Comparison of ENCODE assay signal across 23 cellular contexts in genomic region chr2:77005522-77005921, GRCh38.
"Had no signal": no experiment of that assay in that cellular context is flagged by ENCODE, and none has a peak within 500 bp of the region (broad histone marks: within the 10 kb centered on the region; RNA-seq: fewer than 3 reads in every experiment).

No MANE protein-coding gene starts in this region.

- H3K36me3 Mint-ChIP-seq: activated naive CD4-positive, alpha-beta T cell treated with anti-CD3 and anti-CD28 coated beads, Interleukin-2, amount 50 U/mL, for 24 hours; stimulated activated naive B cell treated with anti-CD40 and anti-IgM and Interleukin-4, amounts not matched to agents 10 μg/mL and 1 μg/mL and 100 μg/mL, for 72 hours had no signal

- H3K4me3 ChIP-seq: left ventricle myocardium inferior, testis, uterus had no signal

- H3K36me3 ChIP-seq: brain microvascular endothelial cell, left ventricle myocardium inferior, uterus had no signal

- H3K27me3 ChIP-seq: brain microvascular endothelial cell, testis, uterus had no signal

- H3K4me1 Mint-ChIP-seq: activated naive CD4-positive, alpha-beta T cell treated with anti-CD3 and anti-CD28 coated beads, Interleukin-2, amount 50 U/mL, for 24 hours; natural killer cell; stimulated activated naive B cell treated with anti-CD40 and anti-IgM and Interleukin-4, amounts not matched to agents 10 μg/mL and 1 μg/mL and 100 μg/mL, for 72 hours had no signal

- H3K9me3 ChIP-seq: testis, uterus had no signal

- H3K27ac ChIP-seq: brain microvascular endothelial cell, left ventricle myocardium inferior, testis, uterus had no signal

- ATAC-seq: activated CD8-positive, alpha-beta T cell treated with anti-CD3 and anti-CD28 coated beads, Interleukin-2, amount 10 ng/mL, durations not matched to agents 7 days and 5 days; natural killer cell; stimulated activated naive B cell treated with anti-CD40 and anti-IgM and Interleukin-4, amounts not matched to agents 10 μg/mL and 1 μg/mL and 100 μg/mL, for 72 hours had no signal

- H3K4me3 Mint-ChIP-seq: activated CD8-positive, alpha-beta T cell treated with anti-CD3 and anti-CD28 coated beads, Interleukin-2, amount 10 ng/mL, durations not matched to agents 7 days and 5 days; activated naive CD4-positive, alpha-beta T cell treated with anti-CD3 and anti-CD28 coated beads, Interleukin-2, amount 50 U/mL, for 24 hours; activated T-helper 1 cell treated with anti-CD3 and anti-CD28 coated beads, Interleukin-12 subunit alpha, Interleukin-12 subunit beta, Interleukin-2, Interleukin-4 antibody, amounts not matched to agents 30 ng/mL and 10 ng/mL and 1 ng/mL, durations not matched to agents 14 hours and 24 hours and 36 hours; mesothelial cell of epicardium; natural killer cell; stimulated activated naive B cell treated with anti-CD40 and anti-IgM and Interleukin-4, amounts not matched to agents 10 μg/mL and 1 μg/mL and 100 μg/mL, for 72 hours; T-helper 2 cell treated with Interferon-gamma antibody and Interleukin-4, amounts not matched to agents 5 μg/mL and 100 μg/mL, for 36 hours had no signal

- DNase-seq: activated CD4-positive, alpha-beta T cell treated with anti-CD3 and anti-CD28 coated beads for 1 hour; activated CD4-positive, alpha-beta T cell treated with anti-CD3 and anti-CD28 coated beads, Interleukin-2, amount 50 U/mL, for 1 hour; activated CD8-positive, alpha-beta T cell treated with anti-CD3 and anti-CD28 coated beads, Interleukin-2, amount 10 ng/mL, durations not matched to agents 7 days and 5 days; activated gamma-delta T cell treated with Interleukin-2 at 50 U/mL for 16 hours; aorta; brain microvascular endothelial cell; central memory CD4-positive, alpha-beta T cell; dermis blood vessel endothelial cell; effector memory CD4-positive, alpha-beta T cell; kidney; left ventricle myocardium inferior; natural killer cell; stimulated activated CD4-positive, alpha-beta T cell treated with anti-CD3 and anti-CD28 coated beads, Interleukin-2, amount 100 ng/mL, for 48 hours; stimulated activated CD8-positive, alpha-beta memory T cell treated with anti-CD3 and anti-CD28 coated beads, Interleukin-4, amount 100 ng/mL, for 48 hours; stimulated activated naive B cell treated with anti-CD40 and anti-IgM and Interleukin-4, amounts not matched to agents 10 μg/mL and 1 μg/mL and 100 μg/mL, for 72 hours; testis; trophoblast cell; uterus had no signal

- H3K27me3 Mint-ChIP-seq: activated naive CD4-positive, alpha-beta T cell treated with anti-CD3 and anti-CD28 coated beads, Interleukin-2, amount 50 U/mL, for 24 hours; progenitor cell of endocrine pancreas; stimulated activated naive B cell treated with anti-CD40 and anti-IgM and Interleukin-4, amounts not matched to agents 10 μg/mL and 1 μg/mL and 100 μg/mL, for 72 hours had no signal

- H3K27ac Mint-ChIP-seq: activated CD8-positive, alpha-beta T cell treated with anti-CD3 and anti-CD28 coated beads, Interleukin-2, amount 10 ng/mL, durations not matched to agents 7 days and 5 days; activated naive CD4-positive, alpha-beta T cell treated with anti-CD3 and anti-CD28 coated beads, Interleukin-2, amount 50 U/mL, for 24 hours; activated T-helper 1 cell treated with anti-CD3 and anti-CD28 coated beads, Interleukin-12 subunit alpha, Interleukin-12 subunit beta, Interleukin-2, Interleukin-4 antibody, amounts not matched to agents 30 ng/mL and 10 ng/mL and 1 ng/mL, durations not matched to agents 14 hours and 24 hours and 36 hours; mesothelial cell of epicardium; natural killer cell; progenitor cell of endocrine pancreas; stimulated activated naive B cell treated with anti-CD40 and anti-IgM and Interleukin-4, amounts not matched to agents 10 μg/mL and 1 μg/mL and 100 μg/mL, for 72 hours; T-helper 2 cell treated with Interferon-gamma antibody and Interleukin-4, amounts not matched to agents 5 μg/mL and 100 μg/mL, for 36 hours had no signal

- H3K4me1 ChIP-seq: left ventricle myocardium inferior, testis, uterus had no signal
